ENCODE assay signal across 21 cellular contexts in genomic region chr5:133343196-133343595, GRCh38.
DNase-seq lines count a peak whose midpoint lies in the region; ATAC-seq and TF ChIP-seq lines count a peak whose summit lies in the region.
"Had no signal": no experiment of that assay in that cellular context is flagged by ENCODE, and none has a peak within 500 bp of the region (broad histone marks: within the 10 kb centered on the region; RNA-seq: fewer than 3 reads in every experiment).

No MANE protein-coding gene starts in this region.

- no peaks in the 10 kb centered on the region; the same call in 1 of the 3 replicates for H3K9me3 Mint-ChIP-seq in GM23338
- H3K9me3 Mint-ChIP-seq: IgD-negative memory B cell had no signal

- H3K4me1 ChIP-seq in GM23338 (ENCODE audit: insufficient read depth), result peaks cover 36% of the 10 kb centered on the region
- H3K4me1 ChIP-seq: A549, SJSA1 had no signal

- H3K9me2 ChIP-seq in GM23338 (ENCODE audit: insufficient read depth), result 0 out of 2 replicates have a peak, but pooled peaks cover 3% of the 10 kb centered on the region

- intact Hi-C loops in posterior vena cava (cut with DNase I), result no loop called here

- no peak for TF ChIP-seq CTCF in GM23338 (conservative IDR thresholded peaks at IDR 0.05; ENCODE audit: low read depth in 2 of 2)

- peaks cover 21% of the 10 kb centered on the region for H3K27me3 Mint-ChIP-seq in GM23338 (ENCODE audit: insufficient read depth, low read depth, poor library complexity)
- H3K27me3 Mint-ChIP-seq: IgD-negative memory B cell had no signal

- H3K27ac Mint-ChIP-seq in GM23338, result peak overlapping the region; percentile 63; the same call in 1 of the 2 replicates
- H3K27ac Mint-ChIP-seq: CD4-positive, alpha-beta memory T cell; IgD-negative memory B cell had no signal

- peak overlapping the region; percentile 60 for H3K4me2 ChIP-seq in GM23338
- H3K4me2 ChIP-seq: A549, KMS-11 had no signal

- H3K36me3 ChIP-seq in GM23338 (ENCODE audit: insufficient read depth), result no peaks in the 10 kb centered on the region
- H3K36me3 ChIP-seq: SJSA1 had no signal

- no peak overlapping the region for H2AFZ ChIP-seq in GM23338

- no peaks in the 10 kb centered on the region for H3K79me2 ChIP-seq in GM23338 (replicated peaks; ENCODE audit: insufficient read depth)

- H4K20me1 ChIP-seq in GM23338 (replicated peaks; ENCODE audit: insufficient read depth), result no peaks in the 10 kb centered on the region

- H3K27ac ChIP-seq in GM23338 (ENCODE audit: low read depth), result no peak overlapping the region
- H3K27ac ChIP-seq: A549, HL-60, KMS-11, SJSA1 had no signal

- H3K4me3 ChIP-seq in GM23338, result no peak overlapping the region
- H3K4me3 ChIP-seq: A549, SJSA1 had no signal

- H3F3A ChIP-seq in GM23338 (replicated peaks; ENCODE audit: low read depth), result no peaks in the 10 kb centered on the region

- no peak for ATAC-seq in GM23338
- no peak for ATAC-seq in HG03196 (IDR thresholded peaks at IDR 0.05; ENCODE audit: unreplicated experiment)
- ATAC-seq: A549 had no signal

- H3K4me1 Mint-ChIP-seq in GM23338, result peaks cover 52% of the 10 kb centered on the region
- H3K4me1 Mint-ChIP-seq: CD4-positive, alpha-beta memory T cell had no signal

- DNase-seq in GM23338 (ENCODE audit: low spot score) (no peak), NCI-H69 (lab: John Stamatoyannopoulos, UW) (peak; percentile 78), cerebellar cortex (ENCODE audit: low spot score) (peak; percentile 27), posterior vena cava (ENCODE audit: low spot score) (peak; percentile 55), NCI-H1105 (lab: John Stamatoyannopoulos, UW) (no peak), NCI-H2171 (lab: John Stamatoyannopoulos, UW) (no peak)
- DNase-seq: CD4-positive, alpha-beta memory T cell; COR-L47; GDM1; NCI-H1105 treated with DMSO at 0.1 percent for 48 hours; NCI-H146; NCI-H1930; NCI-H2107; NCI-H446 treated with DMSO at 0.1 percent for 48 hours; NCI-H526 had no signal

- no peaks in the 10 kb centered on the region for H3K27me3 ChIP-seq in GM23338 (ENCODE audit: insufficient read depth)

- H3K36me3 Mint-ChIP-seq in GM23338 (ENCODE audit: low read depth), result no peaks in the 10 kb centered on the region
- H3K36me3 Mint-ChIP-seq: CD4-positive, alpha-beta memory T cell; IgD-negative memory B cell had no signal

- no peak overlapping the region; the same call in 2 of the 3 replicates for H3K4me3 Mint-ChIP-seq in GM23338
- H3K4me3 Mint-ChIP-seq: CD4-positive, alpha-beta memory T cell; IgD-negative memory B cell had no signal

TF ChIP-seq in GM23338, 12 proteins besides CTCF, POLR2A, EP300 and RAD21:
- no peak for TF ChIP-seq CREB1 (CRISPR knock-in tag; IDR thresholded peaks at IDR 0.05; ENCODE audit: low read depth)
- no peak for TF ChIP-seq POLR2AphosphoS5 (IDR thresholded peaks at IDR 0.05; ENCODE audit: low read depth)
- TF ChIP-seq ZNF462 (CRISPR knock-in tag; IDR thresholded peaks at IDR 0.05), result no peak
- no peak for TF ChIP-seq EZH2phosphoT487 (IDR thresholded peaks at IDR 0.05; ENCODE audit: unreplicated experiment)
- TF ChIP-seq, protein P1, sequence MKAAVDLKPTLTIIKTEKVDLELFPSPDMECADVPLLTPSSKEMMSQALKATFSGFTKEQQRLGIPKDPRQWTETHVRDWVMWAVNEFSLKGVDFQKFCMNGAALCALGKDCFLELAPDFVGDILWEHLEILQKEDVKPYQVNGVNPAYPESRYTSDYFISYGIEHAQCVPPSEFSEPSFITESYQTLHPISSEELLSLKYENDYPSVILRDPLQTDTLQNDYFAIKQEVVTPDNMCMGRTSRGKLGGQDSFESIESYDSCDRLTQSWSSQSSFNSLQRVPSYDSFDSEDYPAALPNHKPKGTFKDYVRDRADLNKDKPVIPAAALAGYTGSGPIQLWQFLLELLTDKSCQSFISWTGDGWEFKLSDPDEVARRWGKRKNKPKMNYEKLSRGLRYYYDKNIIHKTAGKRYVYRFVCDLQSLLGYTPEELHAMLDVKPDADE (IDR thresholded peaks at IDR 0.05), result no peak

Comparison
In these comparisons a context has a peak if more than half of its experiments do, and no peak if none do; other contexts are left out.
1. DNase-seq: peak in NCI-H69 (single experiment), cerebellar cortex (single experiment) and posterior vena cava (single experiment); none in GM23338 (single experiment), NCI-H1105 (single experiment) and NCI-H2171 (single experiment).